In genomic region chr7:2633538-2634264, GRCh38 we compare ENCODE assay signal across 8 cellular contexts. TPM values are rescaled to one million over a fixed set of nuclear protein-coding genes. Genes with fewer than 3 reads are reported as not detected.
DNase-seq lines count a peak whose midpoint lies in the region; ATAC-seq and TF ChIP-seq lines count a peak whose summit lies in the region.

No MANE protein-coding gene starts in this region.

- peaks cover 16% of the 10 kb centered on the region for H3F3A ChIP-seq in PC-9 (ENCODE audit: insufficient read depth, low read depth)

- H3K9ac ChIP-seq in iPS-15b (ENCODE audit: low read depth, low read length), result peak overlapping the region; percentile 79
- H3K9ac ChIP-seq in skeletal muscle satellite cell (ENCODE audit: low read depth, low read length), result peak overlapping the region; percentile 89

- peak overlapping the region; percentile 86 for H3K4me2 ChIP-seq in PC-9
- peak overlapping the region; percentile 99 for H3K4me2 ChIP-seq in skeletal muscle satellite cell (ENCODE audit: low read length)

- ATAC-seq in HG03342 (IDR thresholded peaks at IDR 0.05; ENCODE audit: unreplicated experiment) (no peak), GM19397 (IDR thresholded peaks at IDR 0.05; ENCODE audit: unreplicated experiment) (no peak), GM19455 (IDR thresholded peaks at IDR 0.05; ENCODE audit: unreplicated experiment) (no peak)

- H3K4me1 ChIP-seq in PC-9 (replicated peaks; ENCODE audit: insufficient read depth) (peaks cover 22% of the 10 kb centered on the region), ascending aorta (peaks cover 25 to 44% of the 10 kb centered on the region in 2 donors), iPS-15b (ENCODE audit: control insufficient read depth, insufficient read depth, low read length) (no peaks in the 10 kb centered on the region), skeletal muscle satellite cell (ENCODE audit: control insufficient read depth, insufficient read depth, low read length) (peaks cover 60% of the 10 kb centered on the region)

- peaks cover 30% of the 10 kb centered on the region for H4K20me1 ChIP-seq in PC-9 (ENCODE audit: insufficient read depth)

- H3K36me3 ChIP-seq in PC-9 (ENCODE audit: low read depth) (no peaks in the 10 kb centered on the region), ascending aorta (no peaks in the 10 kb centered on the region), iPS-15b (ENCODE audit: control insufficient read depth, insufficient read depth, low read length) (peaks cover 13% of the 10 kb centered on the region), skeletal muscle satellite cell (ENCODE audit: insufficient read depth, low read length) (peaks cover 3% of the 10 kb centered on the region)

- peak overlapping the region; percentile 46; the same call in 1 of the 2 replicates for H2AFZ ChIP-seq in PC-9

- peak overlapping the region; percentile 45 for H3K27ac ChIP-seq in PC-9
- peak overlapping the region; percentile 80 to 87 for H3K27ac ChIP-seq in ascending aorta

- no peaks in the 10 kb centered on the region for H3K9me2 ChIP-seq in PC-9 (ENCODE audit: insufficient read depth)

- peak overlapping the region; percentile 76 for H3K4me3 ChIP-seq in GM12864 (ENCODE audit: low read depth, low read length)
- H3K4me3 ChIP-seq in PC-9, result peak overlapping the region; percentile 87
- H3K4me3 ChIP-seq in ascending aorta, result peak overlapping the region; percentile 76 to 85
- H3K4me3 ChIP-seq in iPS-15b (ENCODE audit: low read depth, low read length), result peak overlapping the region; percentile 85
- H3K4me3 ChIP-seq in skeletal muscle satellite cell (ENCODE audit: low read length), result peak overlapping the region; percentile 92

- CTCF ChIA-PET in PC-9 (lab: Charles Lee), result no interaction called here

- no peaks in the 10 kb centered on the region for H3K9me3 ChIP-seq in PC-9 (ENCODE audit: insufficient read depth, low read depth)
- H3K9me3 ChIP-seq in ascending aorta, result no peaks in the 10 kb centered on the region
- H3K9me3 ChIP-seq in iPS-15b (ENCODE audit: control insufficient read depth, insufficient read depth, low read length), result no peaks in the 10 kb centered on the region
- no peaks in the 10 kb centered on the region for H3K9me3 ChIP-seq in skeletal muscle satellite cell (replicated peaks; ENCODE audit: low read length)

- no peaks in the 10 kb centered on the region for H3K27me3 ChIP-seq in PC-9 (ENCODE audit: insufficient read depth, low read depth)
- no peaks in the 10 kb centered on the region for H3K27me3 ChIP-seq in ascending aorta
- no peaks in the 10 kb centered on the region for H3K27me3 ChIP-seq in iPS-15b (ENCODE audit: control insufficient read depth, insufficient read depth, low read length)
- no peaks in the 10 kb centered on the region for H3K27me3 ChIP-seq in skeletal muscle satellite cell (ENCODE audit: control insufficient read depth, insufficient read depth, low read length)

- intact Hi-C loops in PC-9 (cut with micrococcal nuclease; ENCODE audit: unreplicated experiment), result no loop called here
- intact Hi-C loops in ascending aorta (cut with DNase I), result loop anchor here (5.0 to 10.0 kb wide), 4 partner anchors 124 to 1099 kb away; partner anchors contain the start of genes CHST12 and MAFK

- no TSS peak for BruUV-seq in PC-9 (replicated peaks; lab: Mats Ljungman, UMichigan)

- TF ChIP-seq CTCF in GM12864 (IDR thresholded peaks at IDR 0.05; ENCODE audit: low read depth, low read length, missing control alignments) (no peak), PC-9 (conservative IDR thresholded peaks at IDR 0.05) (no peak), ascending aorta (IDR thresholded peaks at IDR 0.05) (no peak)

- DNase-seq in GM12864 (ENCODE audit: low read depth) (no peak), PC-9 (peak; percentile 66 to 71), ascending aorta (ENCODE audit: low spot score in 2 of 2) (peak in 1 of 2 donors; percentile 92)

- H3K79me2 ChIP-seq in PC-9 (ENCODE audit: low read depth), result peaks cover 23% of the 10 kb centered on the region

- POLR2A ChIA-PET in PC-9 (lab: Charles Lee; ENCODE audit: unreplicated experiment), result no interaction called here

RNA-seq across cellular contexts. Expression of gene TTYH3, which starts 1.9 kb away (rescaled TPM):
- total RNA-seq in PC-9 (2021), result 109 and 114 TPM in 2 replicates
- 70.5 TPM for total RNA-seq in ascending aorta
- total RNA-seq in skeletal muscle satellite cell (2012; rRNA removed), result 26.9 TPM in 2 replicates

RNA-seq across cellular contexts. Expression of gene AMZ1, which starts 54.3 kb away (rescaled TPM):
- total RNA-seq in PC-9 (2021) (0.50 TPM in 1 of 2 replicates, not detected in the other), ascending aorta (not detected)
- under 0.01 TPM in 1 of 2 replicates, not detected in the other for total RNA-seq in skeletal muscle satellite cell (2012; rRNA removed)
